1 cellular context compared by ENCODE assay signal in genomic region chr3:183073839-183074615, GRCh38.
TF ChIP-seq lines count a peak whose summit lies in the region.

No MANE protein-coding gene starts in this region.

TF ChIP-seq in WTC11, 78 proteins besides CTCF, POLR2A, EP300 and RAD21 (continued from another document):
- TF ChIP-seq GRHL2 (CRISPR knock-in tag; IDR thresholded peaks at IDR 0.05; ENCODE audit: insufficient replicate concordance, severe bottlenecking) = no peak
- no peak for TF ChIP-seq ZNF263 (CRISPR knock-in tag; IDR thresholded peaks at IDR 0.05; ENCODE audit: low read depth)
